In the genomic region with DNA sequence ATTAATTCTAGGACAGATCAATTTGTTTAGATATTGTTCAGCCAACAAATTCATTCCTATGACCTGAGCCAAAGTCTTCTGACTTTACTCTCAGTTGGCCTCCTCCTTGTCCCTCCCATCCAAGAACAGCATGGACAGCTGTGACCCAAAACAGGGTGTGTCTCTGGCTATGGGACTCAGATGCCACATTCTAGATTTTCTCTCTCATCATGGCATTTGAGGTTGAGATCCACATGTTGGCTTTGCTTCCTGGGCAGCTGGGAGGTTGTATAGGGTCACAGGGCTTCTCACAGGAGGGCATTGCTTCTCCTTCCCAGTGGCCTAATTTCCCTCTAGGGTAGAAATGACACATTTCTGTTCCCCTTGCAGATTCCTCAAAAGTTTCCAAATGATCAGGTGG, we compare ENCODE assay signal across 23 cellular contexts. TPM values are rescaled to one million over a fixed set of nuclear protein-coding genes. Genes with fewer than 3 reads are reported as not detected.
"Had no signal": no experiment of that assay in that cellular context is flagged by ENCODE, and none has a peak within 500 bp of the region (broad histone marks: within the 10 kb centered on the region; RNA-seq: fewer than 3 reads in every experiment).

No MANE protein-coding gene starts in this region.

- ATAC-seq: heart right ventricle, left cardiac atrium, left lung, left ventricle myocardium superior, lower lobe of right lung, mucosa of descending colon had no signal

- H3K9me3 ChIP-seq: esophagus squamous epithelium, heart right ventricle, lower lobe of right lung, mucosa of descending colon had no signal

- H3K27me3 ChIP-seq: dorsolateral prefrontal cortex, esophagus squamous epithelium, heart right ventricle, left lung had no signal

- H3K36me3 ChIP-seq: esophagus squamous epithelium, heart right ventricle, left lung, lower lobe of right lung had no signal

- DNase-seq: dermis blood vessel endothelial cell; dorsolateral prefrontal cortex; effector CD4-positive, alpha-beta T cell; effector memory CD4-positive, alpha-beta T cell; esophagus squamous epithelium; foreskin fibroblast; glutamatergic neuron; head of caudate nucleus; heart right ventricle; hypothalamus; left cardiac atrium; left lung; left ventricle myocardium superior; lower lobe of right lung; mesenchymal stem cell; mucosa of descending colon; naive B cell had no signal

- H3K4me3 ChIP-seq: coronary artery, dorsolateral prefrontal cortex, esophagus squamous epithelium, heart right ventricle, left lung, lower lobe of right lung, mucosa of descending colon had no signal

- H3K4me1 ChIP-seq: esophagus squamous epithelium, heart right ventricle, left lung, lower lobe of right lung had no signal

- H3K27ac ChIP-seq: coronary artery, dorsolateral prefrontal cortex, esophagus squamous epithelium, heart right ventricle, left lung, lower lobe of right lung had no signal

RNA-seq across cellular contexts. Expression of a gene that starts 22.6 kb away (rescaled TPM):
- total RNA-seq: endothelial cell of umbilical vein, lung microvascular endothelial cell, mesenteric fat pad had no signal
- polyA plus RNA-seq: endothelial cell of umbilical vein had no signal

RNA-seq across cellular contexts. Expression of a gene that starts 42.2 kb away (rescaled TPM):
- total RNA-seq: epithelial cell of proximal tubule, frontal cortex, left cardiac atrium, left ventricle myocardium superior, lung microvascular endothelial cell had no signal
